19 cellular contexts compared by ENCODE assay signal in genomic region chr2:101430161-101430560, GRCh38.
"Had no signal": no experiment of that assay in that cellular context is flagged by ENCODE, and none has a peak within 500 bp of the region (broad histone marks: within the 10 kb centered on the region; RNA-seq: fewer than 3 reads in every experiment).

No MANE protein-coding gene starts in this region.

- DNase-seq: colonic mucosa; effector CD4-positive, alpha-beta T cell; endodermal cell; gastrocnemius medialis; heart right ventricle; hypothalamus; left ventricle myocardium inferior; lower lobe of right lung; natural killer cell; posterior cingulate gyrus; sigmoid colon; small intestine; stimulated activated CD4-positive, alpha-beta T cell treated with anti-CD3 and anti-CD28 coated beads, Interleukin-12 subunit alpha, Interleukin-12 subunit beta, amount 100 ng/mL, for 4 hours; stimulated activated naive CD4-positive, alpha-beta T cell; stomach; substantia nigra; transverse colon had no signal

- H3K4me3 ChIP-seq: colonic mucosa, gastrocnemius medialis, heart right ventricle, left ventricle myocardium inferior, lower lobe of right lung, right atrium auricular region, sigmoid colon, stomach, thoracic aorta, transverse colon had no signal

- ATAC-seq: gastrocnemius medialis, heart right ventricle, lower lobe of right lung, natural killer cell had no signal
